ENCODE assay signal across 8 cellular contexts in genomic region chr2:8090748-8091700, GRCh38.
DNase-seq lines count a peak whose midpoint lies in the region; ATAC-seq and TF ChIP-seq lines count a peak whose summit lies in the region.

No MANE protein-coding gene starts in this region.

- TF ChIP-seq CTCF in SU-DHL-6 (IDR thresholded peaks at IDR 0.05; ENCODE audit: insufficient read depth, low read length, poor library complexity, severe bottlenecking): no peak
- no peak for TF ChIP-seq CTCF in psoas muscle (IDR thresholded peaks at IDR 0.05)

- H3K9me3 ChIP-seq in SU-DHL-6 (ENCODE audit: insufficient read depth, low read length) (no peaks in the 10 kb centered on the region), psoas muscle (no peaks in the 10 kb centered on the region)
- no peaks in the 10 kb centered on the region for H3K9me3 ChIP-seq in effector memory CD4-positive, alpha-beta T cell (ENCODE audit: control insufficient read depth, low read length)

- H3K4me1 ChIP-seq in psoas muscle: no peaks in the 10 kb centered on the region
- H3K4me1 ChIP-seq in effector memory CD4-positive, alpha-beta T cell (ENCODE audit: control insufficient read depth, insufficient read depth, low read length, poor library complexity, severe bottlenecking): no peaks in the 10 kb centered on the region

- no peak overlapping the region for H3K4me2 ChIP-seq in SU-DHL-6 (ENCODE audit: low read depth, low read length, poor library complexity, severe bottlenecking)

- ATAC-seq in HG03378 (IDR thresholded peaks at IDR 0.05; ENCODE audit: unreplicated experiment) (peak; percentile 75), psoas muscle (peak; percentile 60 to 93 (median 81))

- peak; percentile 49 for DNase-seq in DMS53 (lab: John Stamatoyannopoulos, UW)
- no peak for DNase-seq in DMS53 treated with DMSO at 0.1 percent for 48 hours (lab: John Stamatoyannopoulos, UW; ENCODE audit: unreplicated experiment)
- DNase-seq in epithelial cell of prostate (ENCODE audit: low read depth, low spot score): peak; percentile 88
- peak; percentile 81 to 82 for DNase-seq in psoas muscle
- DNase-seq in effector memory CD4-positive, alpha-beta T cell: no peak
- DNase-seq in GM19238 (ENCODE audit: insufficient read length, low spot score): no peak

- H3K9ac ChIP-seq in SU-DHL-6 (ENCODE audit: low read length): no peak overlapping the region

- H2AFZ ChIP-seq in SU-DHL-6 (ENCODE audit: low read depth, low read length, severe bottlenecking): peak overlapping the region; percentile 12

- H3K9me2 ChIP-seq in SU-DHL-6 (replicated peaks; ENCODE audit: insufficient read depth, low read length): no peaks in the 10 kb centered on the region

- H3K27ac ChIP-seq in SU-DHL-6 (ENCODE audit: low read depth, low read length) (no peak overlapping the region), epithelial cell of prostate (peak overlapping the region; percentile 59), psoas muscle (no peak overlapping the region)
- H3K27ac ChIP-seq in effector memory CD4-positive, alpha-beta T cell (ENCODE audit: insufficient read depth, low read length, poor library complexity, severe bottlenecking): no peak overlapping the region

- no peaks in the 10 kb centered on the region for H3K36me3 ChIP-seq in SU-DHL-6 (ENCODE audit: low read length)
- no peaks in the 10 kb centered on the region for H3K36me3 ChIP-seq in psoas muscle (ENCODE audit: insufficient read depth in 1 of 2, low read depth in 1 of 2)
- no peaks in the 10 kb centered on the region for H3K36me3 ChIP-seq in effector memory CD4-positive, alpha-beta T cell (ENCODE audit: control insufficient read depth, insufficient read depth, low read length)

- WGBS in psoas muscle, 3 donors: 56 to 63% (median 58%) methylated on average over 5 of the region's 5 CpGs

- no peak overlapping the region for H3K4me3 ChIP-seq in SU-DHL-6 (ENCODE audit: insufficient read depth, low read length, poor library complexity, severe bottlenecking)
- H3K4me3 ChIP-seq in psoas muscle: no peak overlapping the region
- no peak overlapping the region for H3K4me3 ChIP-seq in effector memory CD4-positive, alpha-beta T cell (ENCODE audit: insufficient read depth, low read depth, low read length, poor library complexity, severe bottlenecking)

- H3F3A ChIP-seq in SU-DHL-6 (ENCODE audit: insufficient read depth): no peaks in the 10 kb centered on the region

- H3K79me2 ChIP-seq in SU-DHL-6 (ENCODE audit: insufficient read depth, low read length): no peaks in the 10 kb centered on the region

- no peaks in the 10 kb centered on the region for H4K20me1 ChIP-seq in SU-DHL-6 (ENCODE audit: low read depth, low read length)

- H3K27me3 ChIP-seq in SU-DHL-6 (ENCODE audit: low read length): no peaks in the 10 kb centered on the region
- peaks cover 0 to 2% (median 0%) of the 10 kb centered on the region in 3 donors for H3K27me3 ChIP-seq in psoas muscle (ENCODE audit: insufficient read depth in 3 of 3, low read length in 2 of 3)
- no peaks in the 10 kb centered on the region for H3K27me3 ChIP-seq in effector memory CD4-positive, alpha-beta T cell (replicated peaks; ENCODE audit: control insufficient read depth, insufficient read depth, low read length, poor library complexity, severe bottlenecking)

- intact Hi-C loops in psoas muscle (cut with DNase I): no loop called here

Comparison
In these comparisons a context has a peak if more than half of its experiments do, and no peak if none do; other contexts are left out.
1. DNase-seq: peak in DMS53 (single experiment), epithelial cell of prostate (single experiment) and psoas muscle (2 of 2); none in DMS53 treated with DMSO at 0.1 percent for 48 hours (single experiment), effector memory CD4-positive, alpha-beta T cell (0 of 3) and GM19238 (single experiment).